ENCODE assay signal across 8 cellular contexts in genomic region chrX:3712870-3713224, GRCh38. TPM values are rescaled to one million over a fixed set of nuclear protein-coding genes. Genes with fewer than 3 reads are reported as not detected.
DNase-seq lines count a peak whose midpoint lies in the region; ATAC-seq and TF ChIP-seq lines count a peak whose summit lies in the region.

No MANE protein-coding gene starts in this region.

- no peak overlapping the region; a peak in 1 of 4 replicates for H3K27ac ChIP-seq in SK-N-SH (ENCODE audit: low read depth in 2 of 2, low read length in 1 of 2)
- peak overlapping the region; percentile 76 for H3K27ac ChIP-seq in WERI-Rb-1
- H3K27ac ChIP-seq in heart right ventricle, result peak overlapping the region; percentile 75 to 90 (median 82)

- POLR2A ChIA-PET in SK-N-SH (lab: Yijun Ruan, JAX), result no interaction called here

- no peak for TF ChIP-seq RAD21 in SK-N-SH (IDR thresholded peaks at IDR 0.05; ENCODE audit: low read length)

- WGBS in SK-N-SH (ENCODE audit: low lambda C conversion rate), result 5% methylated on average over 4 of the region's 38 CpGs
- WGBS in heart right ventricle, 2 donors, result 0 to 3% methylated on average over 18 to 36 of the region's 38 CpGs

- H3K4me1 ChIP-seq in SK-N-SH (ENCODE audit: control insufficient read depth in 1 of 2, insufficient read depth in 2 of 2, low read depth in 1 of 2, low read length in 1 of 2) (no peaks in the 10 kb centered on the region; a peak in 1 of 4 replicates), heart right ventricle (peaks cover 0 to 9% (median 0%) of the 10 kb centered on the region in 9 donors)

- H3F3A ChIP-seq in SK-N-SH (replicated peaks; ENCODE audit: insufficient read depth), result no peaks in the 10 kb centered on the region

- DNase-seq in SK-N-SH (no peak), WERI-Rb-1 (peak; percentile 26), heart right ventricle (no peak), skeletal muscle cell (ENCODE audit: low read depth) (no peak), NCI-H1694 treated with DMSO at 0.1 percent for 48 hours (lab: John Stamatoyannopoulos, UW) (no peak)
- no peak for DNase-seq in stimulated activated CD4-positive, alpha-beta T cell treated with anti-CD3 and anti-CD28 coated beads, Interleukin-4, amount 100 ng/mL, for 1 hour

- H3K79me2 ChIP-seq in SK-N-SH (ENCODE audit: insufficient read depth), result peaks cover 11% of the 10 kb centered on the region

- CTCF ChIA-PET in SK-N-SH (lab: Yijun Ruan, JAX), result no interaction called here

- peak overlapping the region; percentile 76 for H3K4me2 ChIP-seq in SK-N-SH

- H4K20me1 ChIP-seq in SK-N-SH (ENCODE audit: insufficient read depth), result no peaks in the 10 kb centered on the region

- no peak for TF ChIP-seq CTCF in SK-N-SH (IDR thresholded peaks at IDR 0.05)
- TF ChIP-seq CTCF in WERI-Rb-1 (IDR thresholded peaks at IDR 0.05; ENCODE audit: low read depth, low read length), result no peak
- no peak for TF ChIP-seq CTCF in heart right ventricle (IDR thresholded peaks at IDR 0.05)

- peak overlapping the region; percentile 65 to 66 for H3K4me3 ChIP-seq in SK-N-SH (ENCODE audit: low read depth in 2 of 2, low read length in 1 of 2)
- H3K4me3 ChIP-seq in WERI-Rb-1 (ENCODE audit: low read depth, low read length), result peak overlapping the region; percentile 93
- peak overlapping the region; percentile 63 to 82 (median 68) for H3K4me3 ChIP-seq in heart right ventricle
- H3K4me3 ChIP-seq in skeletal muscle cell (ENCODE audit: low read depth, low read length), result peak overlapping the region; percentile 63

- ATAC-seq in SK-N-SH treated with all-trans-retinoic acid at 6 μM for 48 hours (no peak; the same call in 2 of the 3 replicates), HG02885 (IDR thresholded peaks at IDR 0.05; ENCODE audit: poor library complexity, unreplicated experiment) (peak; percentile 28), heart right ventricle (peak in 6 of 8 donors; percentile 4 to 40 (median 12))

- H3K9ac ChIP-seq in SK-N-SH, result peak overlapping the region; percentile 61; the same call in 1 of the 2 replicates

- no peak for TF ChIP-seq EP300 in SK-N-SH (IDR thresholded peaks at IDR 0.05; ENCODE audit: borderline replicate concordance in 1 of 2, low read depth in 1 of 2, low read length in 1 of 2)

- H3K9me3 ChIP-seq in SK-N-SH, result no peaks in the 10 kb centered on the region
- no peaks in the 10 kb centered on the region for H3K9me3 ChIP-seq in WERI-Rb-1 (ENCODE audit: severe bottlenecking)
- no peaks in the 10 kb centered on the region for H3K9me3 ChIP-seq in heart right ventricle

- intact Hi-C loops in heart right ventricle (cut with DNase I), result loop anchor here in 2 of 10 donors (10.0 kb wide), 3 partner anchors 48 to 102 kb away; no protein-coding TSS in a partner anchor

- peaks cover 15% of the 10 kb centered on the region; the same call in 1 of the 2 replicates for H3K27me3 ChIP-seq in SK-N-SH (ENCODE audit: insufficient read depth)
- no peaks in the 10 kb centered on the region for H3K27me3 ChIP-seq in WERI-Rb-1 (ENCODE audit: insufficient read depth, low read depth, severe bottlenecking)
- H3K27me3 ChIP-seq in heart right ventricle, result peaks cover 0 to 20% (median 0%) of the 10 kb centered on the region in 7 donors

- H3K9me2 ChIP-seq in SK-N-SH, result no peaks in the 10 kb centered on the region

- H2AFZ ChIP-seq in SK-N-SH (ENCODE audit: low read depth), result peak overlapping the region; percentile 16; the same call in 1 of the 2 replicates

- H3K36me3 ChIP-seq in SK-N-SH (replicated peaks in 1 of 2; ENCODE audit: control insufficient read depth in 1 of 2, insufficient read depth in 2 of 2, low read length in 1 of 2), result no peaks in the 10 kb centered on the region
- no peaks in the 10 kb centered on the region for H3K36me3 ChIP-seq in WERI-Rb-1
- no peaks in the 10 kb centered on the region for H3K36me3 ChIP-seq in heart right ventricle

TF ChIP-seq in SK-N-SH, 30 proteins besides CTCF, POLR2A, EP300 and RAD21 (continues in another document):
- TF ChIP-seq RXRA (IDR thresholded peaks at IDR 0.05; ENCODE audit: borderline replicate concordance, low read depth) (no peak), YY1 (IDR thresholded peaks at IDR 0.05; ENCODE audit: low read depth) (no peak), REST (IDR thresholded peaks at IDR 0.05; ENCODE audit: low read depth, low read length) (no peak), POLR2AphosphoS5 (IDR thresholded peaks at IDR 0.05; ENCODE audit: low read depth, low read length) (no peak), TEAD4 (IDR thresholded peaks at IDR 0.05; ENCODE audit: borderline replicate concordance, insufficient read depth) (no peak)

TF ChIP-seq in SK-N-SH treated with all-trans-retinoic acid at 6 μM for 48 hours, 23 proteins besides CTCF, POLR2A, EP300 and RAD21:
- no peak for TF ChIP-seq GLIS3 (CRISPR knock-in tag; IDR thresholded peaks at IDR 0.05)
- TF ChIP-seq ZFP30 (CRISPR knock-in tag; IDR thresholded peaks at IDR 0.05), result no peak
- no peak for TF ChIP-seq RARB (CRISPR knock-in tag; IDR thresholded peaks at IDR 0.05)
- TF ChIP-seq POU6F1 (CRISPR knock-in tag; IDR thresholded peaks at IDR 0.05; ENCODE audit: borderline replicate concordance, low read depth), result no peak
- no peak for TF ChIP-seq ZFP3 (CRISPR knock-in tag; IDR thresholded peaks at IDR 0.05)
- TF ChIP-seq ZNF8 (CRISPR knock-in tag; IDR thresholded peaks at IDR 0.05), result no peak
- no peak for TF ChIP-seq ARNTL (CRISPR knock-in tag; IDR thresholded peaks at IDR 0.05; ENCODE audit: borderline replicate concordance, low read depth)
- no peak for TF ChIP-seq ZNF70 (CRISPR knock-in tag; IDR thresholded peaks at IDR 0.05)
- TF ChIP-seq TOX (CRISPR knock-in tag; IDR thresholded peaks at IDR 0.05; ENCODE audit: borderline replicate concordance), result no peak
- TF ChIP-seq CSDC2 (CRISPR knock-in tag; IDR thresholded peaks at IDR 0.05), result no peak
- TF ChIP-seq PATZ1 (CRISPR knock-in tag; IDR thresholded peaks at IDR 0.05; ENCODE audit: borderline replicate concordance), result no peak
- no peak for TF ChIP-seq SNAI2 (CRISPR knock-in tag; IDR thresholded peaks at IDR 0.05)
- TF ChIP-seq ISL1 (CRISPR knock-in tag; IDR thresholded peaks at IDR 0.05), result no peak
TF ChIP-seq in SK-N-SH treated with all-trans-retinoic acid at 6 μM for 48 hours: peak in this region for 0.

RNA-seq across cellular contexts. Expression of gene PRKX, which starts 0.6 kb away (rescaled TPM):
- polyA plus RNA-seq in SK-N-SH (2012; rRNA removed) (6.5 and 7.3 TPM in 2 replicates), heart right ventricle (1 to 10 TPM; 1.8 to 2.3 TPM)
- 9.3 and 10.3 TPM in 2 replicates for polyA plus RNA-seq in SK-N-SH (2012; cell fraction: cytosol; rRNA removed)
- 6.4 and 8.3 TPM in 2 replicates for polyA plus RNA-seq in SK-N-SH (2012; cell fraction: nucleus; rRNA removed)
- total RNA-seq in heart right ventricle, result 10 to 100 TPM in 1 of 10 donors, 1 to 10 TPM in 9; 1.7 to 10.1 (median 3.4) TPM

Comparison
In these comparisons a context has a peak if more than half of its experiments do, and no peak if none do; other contexts are left out.
1. H3K27ac ChIP-seq: peak in WERI-Rb-1 (single experiment) and heart right ventricle (10 of 10); none in SK-N-SH (0 of 2).
2. Peak in every context shown above with its lines, with median percentiles within 50 percentile points of each other: H3K4me3 ChIP-seq.